1 cellular context compared by ENCODE assay signal in genomic region chr13:41061075-41061913, GRCh38.
A peak's percentile ranks its signal among the peaks of the same experiment; 100 is the strongest.
TF ChIP-seq lines count a peak whose summit lies in the region.

Gene WBP4 (plus strand): TSS chr13:41061509. CDS start chr13:41061674, 165 bp downstream.

TF ChIP-seq in K562, 482 proteins besides CTCF, POLR2A, EP300 and RAD21 (continued from another document):
- no peak for TF ChIP-seq PATZ1 (CRISPR knock-in tag; IDR thresholded peaks at IDR 0.05; ENCODE audit: borderline replicate concordance)
- peak; percentile 91 for TF ChIP-seq LCOR (CRISPR knock-in tag; IDR thresholded peaks at IDR 0.05)
- TF ChIP-seq SNIP1 (IDR thresholded peaks at IDR 0.05; ENCODE audit: low read depth) = no peak
- TF ChIP-seq FOXP1 (CRISPR knock-in tag; IDR thresholded peaks at IDR 0.05) = no peak
- peak in 1 of 2 experiments; percentile 29 for TF ChIP-seq E2F6 (IDR thresholded peaks at IDR 0.05; ENCODE audit: borderline replicate concordance in 1 of 2, extremely low read depth in 1 of 2, insufficient read depth in 1 of 2, insufficient read length in 1 of 2, low read depth in 1 of 2, low read length in 1 of 2, poor library complexity in 1 of 2, severe bottlenecking in 1 of 2)
- 0 out of 2 replicates have a peak, but pooled peaks have one; percentile 35 for TF ChIP-seq ZBTB9 (CRISPR knock-in tag; IDR thresholded peaks at IDR 0.05)
- TF ChIP-seq HMGXB4 (CRISPR knock-in tag; IDR thresholded peaks at IDR 0.05) = no peak
- TF ChIP-seq ATF7 (IDR thresholded peaks at IDR 0.05) = peak; percentile 81
- 0 out of 2 replicates have a peak, but pooled peaks have one; percentile 19 for TF ChIP-seq ZNF384 (IDR thresholded peaks at IDR 0.05; ENCODE audit: low read depth, low read length)
- peak; percentile 96; the same call in 1 of the 2 replicates for TF ChIP-seq CREB3L1 (IDR thresholded peaks at IDR 0.05; ENCODE audit: borderline replicate concordance, low read depth)
- TF ChIP-seq NONO (IDR thresholded peaks at IDR 0.05; ENCODE audit: low read depth in 2 of 2, low read length in 1 of 2) = peak in 1 of 2 experiments; percentile 18; a peak in 1 of 4 replicates
- TF ChIP-seq TCF3 (CRISPR knock-in tag; IDR thresholded peaks at IDR 0.05) = no peak
- TF ChIP-seq HMG20A (CRISPR knock-in tag; conservative IDR thresholded peaks at IDR 0.05) = no peak
- TF ChIP-seq SAP30 (IDR thresholded peaks at IDR 0.05; ENCODE audit: borderline replicate concordance, insufficient read depth, low read depth, low read length, poor library complexity, severe bottlenecking) = peak; percentile 64
- TF ChIP-seq ATF1 (CRISPR knock-in tag; IDR thresholded peaks at IDR 0.05) = no peak
- peak; percentile 49 for TF ChIP-seq ATF1 (tag; IDR thresholded peaks at IDR 0.05)
- TF ChIP-seq CCNT2 (IDR thresholded peaks at IDR 0.05; ENCODE audit: borderline replicate concordance, extremely low read depth, insufficient read length, low read depth, low read length) = peak; percentile 35
- TF ChIP-seq SMAD4 (CRISPR knock-in tag; conservative IDR thresholded peaks at IDR 0.05) = no peak; the same call in 1 of the 2 replicates
- TF ChIP-seq TFAP4 (CRISPR knock-in tag; IDR thresholded peaks at IDR 0.05; ENCODE audit: borderline replicate concordance) = peak; percentile 99
- TF ChIP-seq ARID2 (IDR thresholded peaks at IDR 0.05) = no peak
- TF ChIP-seq MTA3 (IDR thresholded peaks at IDR 0.05; ENCODE audit: borderline replicate concordance) = peak; percentile 99
- 0 out of 2 replicates have a peak, but pooled peaks have one; percentile 29 for TF ChIP-seq ETV1 (tag; conservative IDR thresholded peaks at IDR 0.05; ENCODE audit: low read depth)
- peak; percentile 83; the same call in 1 of the 2 replicates for TF ChIP-seq ARID4B (CRISPR knock-in tag; IDR thresholded peaks at IDR 0.05)
